8 cellular contexts compared by ENCODE assay signal in the genomic region with DNA sequence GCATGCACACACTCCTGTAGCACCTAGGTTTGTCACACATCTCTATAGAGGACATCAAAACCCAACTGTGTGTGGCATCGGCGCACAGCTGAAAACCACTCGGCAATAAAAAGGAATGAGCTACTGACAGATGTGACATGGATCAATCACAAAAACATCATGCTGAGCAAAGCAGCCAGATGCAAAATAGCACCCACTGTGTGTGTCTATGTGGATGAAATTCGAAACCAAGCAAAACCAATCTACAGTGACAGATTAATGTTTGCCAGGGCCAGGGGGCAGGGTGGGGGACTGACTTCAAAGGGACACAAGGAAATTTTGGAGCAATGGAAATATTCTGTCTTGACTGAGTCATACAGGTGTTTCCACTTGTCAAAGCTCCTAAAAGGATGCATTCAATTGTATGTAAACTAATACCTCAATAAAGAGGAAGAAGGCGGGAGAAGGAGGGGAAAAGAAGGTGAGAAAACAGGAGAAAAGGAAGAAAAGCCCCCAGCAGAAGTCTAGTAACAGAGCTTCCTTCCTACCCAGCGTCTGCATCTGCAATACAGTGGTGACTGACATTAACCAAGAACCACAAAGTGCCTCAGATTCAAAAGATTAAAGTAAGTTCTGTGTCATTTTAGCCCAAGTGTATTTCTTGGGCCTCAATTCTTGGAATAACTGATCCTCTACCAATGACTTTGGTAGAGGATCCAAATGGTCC. TPM values are rescaled to one million over a fixed set of nuclear protein-coding genes. Genes with fewer than 3 reads are reported as not detected.
A peak's percentile ranks its signal among the peaks of the same experiment; 100 is the strongest.
DNase-seq lines count a peak whose midpoint lies in the region; ATAC-seq and TF ChIP-seq lines count a peak whose summit lies in the region.

No MANE protein-coding gene starts in this region.

- peak overlapping the region; percentile 8 for H3K27ac ChIP-seq in KOPT-K1 (ENCODE audit: low read depth, low read length, poor library complexity, severe bottlenecking)
- peak overlapping the region; percentile 0 for H3K27ac ChIP-seq in psoas muscle
- H3K27ac ChIP-seq in coronary artery = peak overlapping the region in 1 of 2 donors; percentile 4
- H3K27ac ChIP-seq in heart right ventricle = no peak overlapping the region

- no peaks in the 10 kb centered on the region for H3K9me3 ChIP-seq in KOPT-K1 (ENCODE audit: insufficient read depth, low read length, poor library complexity, severe bottlenecking)
- H3K9me3 ChIP-seq in psoas muscle = no peaks in the 10 kb centered on the region
- H3K9me3 ChIP-seq in heart right ventricle = no peaks in the 10 kb centered on the region

- WGBS in psoas muscle, 3 donors = 61 to 81% (median 64%) methylated on average over 6 of the region's 6 CpGs
- 64 to 74% methylated on average over 6 of the region's 6 CpGs for WGBS in heart right ventricle, 2 donors

- H3K4me1 ChIP-seq in psoas muscle (peaks cover 57% of the 10 kb centered on the region), heart right ventricle (peaks cover 11 to 81% (median 56%) of the 10 kb centered on the region in 9 donors)

- DNase-seq in NCI-H524 (lab: John Stamatoyannopoulos, UW) = peak; percentile 28 to 73
- no peak for DNase-seq in NCI-H524 treated with DMSO at 0.1 percent for 48 hours (lab: John Stamatoyannopoulos, UW)
- DNase-seq in activated naive CD4-positive, alpha-beta T cell treated with anti-CD3 and anti-CD28 coated beads, Interleukin-2, amount 50 U/mL, for 16 hours = peak; percentile 65
- no peak for DNase-seq in psoas muscle
- DNase-seq in coronary artery (ENCODE audit: low spot score) = no peak
- DNase-seq in heart right ventricle = no peak
- no peak for DNase-seq in cerebellar nuclear complex (lab: John Stamatoyannopoulos, UW)

- TF ChIP-seq CTCF in psoas muscle (IDR thresholded peaks at IDR 0.05) (no peak), coronary artery (IDR thresholded peaks at IDR 0.05) (no peak), heart right ventricle (IDR thresholded peaks at IDR 0.05) (no peak)

- H3K36me3 ChIP-seq in KOPT-K1 (ENCODE audit: insufficient read depth, low read length) (no peaks in the 10 kb centered on the region; the same call in 1 of the 2 replicates), psoas muscle (ENCODE audit: insufficient read depth in 1 of 2, low read depth in 1 of 2) (no peaks in the 10 kb centered on the region), heart right ventricle (peaks cover 0 to 12% (median 0%) of the 10 kb centered on the region in 9 donors)

- H3K27me3 ChIP-seq in psoas muscle (ENCODE audit: insufficient read depth in 3 of 3, low read length in 2 of 3) (no peaks in the 10 kb centered on the region), heart right ventricle (no peaks in the 10 kb centered on the region)

- intact Hi-C loops in psoas muscle (cut with DNase I) = loop anchor here in 1 of 2 donors (5.0 kb wide), 1 partner anchor 98 kb away; no protein-coding TSS in a partner anchor
- intact Hi-C loops in heart right ventricle (cut with DNase I) = loop anchor here in 6 of 10 donors (5.0 to 10.0 kb wide), 4 partner anchors 38 to 100 kb away; no protein-coding TSS in a partner anchor

- H3K4me3 ChIP-seq in psoas muscle (no peak overlapping the region), coronary artery (no peak overlapping the region), heart right ventricle (no peak overlapping the region)

- ATAC-seq in psoas muscle (peak in 2 of 4 donors; percentile 18 to 30), heart right ventricle (no peak)

RNA-seq across cellular contexts. Expression of gene PACSIN2, which starts 49.8 kb away (rescaled TPM):
- total RNA-seq in psoas muscle (10 to 100 TPM; 27.9 to 52.2 (median 38.4) TPM), heart right ventricle (10 to 100 TPM; 45.0 to 69.7 (median 57.8) TPM)
- polyA plus RNA-seq in psoas muscle (10 to 100 TPM; 21.0 to 31.4 (median 26.0) TPM), heart right ventricle (10 to 100 TPM; 24.3 to 41.7 TPM)

Comparison
In these comparisons a context has a peak if more than half of its experiments do, and no peak if none do; other contexts are left out.
1. DNase-seq: peak in NCI-H524 (2 of 2) and activated naive CD4-positive, alpha-beta T cell treated with anti-CD3 and anti-CD28 coated beads, Interleukin-2, amount 50 U/mL, for 16 hours (single experiment); none in NCI-H524 treated with DMSO at 0.1 percent for 48 hours (single experiment), psoas muscle (0 of 2), coronary artery (single experiment), heart right ventricle (0 of 2) and cerebellar nuclear complex (0 of 2).
2. H3K27ac ChIP-seq: peak in KOPT-K1 (single experiment) and psoas muscle (single experiment); none in heart right ventricle (0 of 10).